Comparison of ENCODE assay signal across 9 cellular contexts in the genomic region with DNA sequence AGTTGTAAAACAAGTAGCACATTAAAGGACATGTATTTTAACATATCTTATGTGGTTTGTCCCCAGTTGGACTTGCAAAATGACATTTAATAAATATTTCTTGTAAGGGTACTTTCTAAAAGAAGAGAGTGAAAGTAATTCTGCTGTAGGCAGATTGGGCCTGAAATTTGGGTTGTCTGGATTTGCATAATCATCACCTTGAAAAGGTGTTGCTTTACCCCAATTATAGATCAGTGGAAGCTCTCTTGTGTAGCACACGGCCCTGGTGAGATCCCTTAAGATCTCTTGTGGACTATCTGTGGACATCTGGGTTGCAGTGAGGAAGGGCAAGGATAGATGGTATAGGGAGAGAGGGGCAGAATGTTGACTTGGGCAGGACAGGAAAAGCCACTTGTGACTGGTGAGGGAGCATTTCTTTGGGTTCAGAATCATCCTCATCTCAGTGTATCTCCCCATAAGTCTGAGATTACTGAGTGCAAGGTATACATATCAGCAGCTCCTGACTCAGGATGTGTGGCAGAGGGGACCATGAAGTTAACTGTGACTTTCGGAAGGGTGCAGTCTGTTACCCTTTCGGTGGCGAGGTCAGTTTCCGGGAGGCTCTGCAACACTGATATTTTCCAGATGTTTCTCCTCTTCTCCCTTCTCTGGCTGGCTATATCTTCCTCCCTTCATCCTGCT. TPM values are rescaled to one million over a fixed set of nuclear protein-coding genes. Genes with fewer than 3 reads are reported as not detected.
A peak's percentile ranks its signal among the peaks of the same experiment; 100 is the strongest.
DNase-seq lines count a peak whose midpoint lies in the region; ATAC-seq and TF ChIP-seq lines count a peak whose summit lies in the region.
"Had no signal": no experiment of that assay in that cellular context is flagged by ENCODE, and none has a peak within 500 bp of the region (broad histone marks: within the 10 kb centered on the region; RNA-seq: fewer than 3 reads in every experiment).

No MANE protein-coding gene starts in this region.

- no peaks in the 10 kb centered on the region for H3K9me3 ChIP-seq in OCI-LY7 (ENCODE audit: low read length)
- no peaks in the 10 kb centered on the region for H3K9me3 ChIP-seq in gastroesophageal sphincter

- H3K4me1 ChIP-seq in OCI-LY7 (ENCODE audit: insufficient read depth, low read length, poor library complexity, severe bottlenecking) (peaks cover 90% of the 10 kb centered on the region), rectal smooth muscle tissue (ENCODE audit: control insufficient read depth, insufficient read depth, low read length) (no peaks in the 10 kb centered on the region), gastroesophageal sphincter (peaks cover 0 to 44% (median 6%) of the 10 kb centered on the region in 3 donors)

- DNase-seq in OCI-LY7 (ENCODE audit: low spot score) (peak; percentile 76), H4 (ENCODE audit: low spot score) (no peak), putamen (ENCODE audit: low spot score) (no peak)

- H3K9me2 ChIP-seq in OCI-LY7 (ENCODE audit: insufficient read depth, low read length), result no peaks in the 10 kb centered on the region

- H3K9ac ChIP-seq in rectal smooth muscle tissue (ENCODE audit: low read length), result no peak overlapping the region
- H3K9ac ChIP-seq: KMS-11 had no signal

- TF ChIP-seq CTCF in OCI-LY7 (conservative IDR thresholded peaks at IDR 0.05; ENCODE audit: low read length) (no peak), gastroesophageal sphincter (IDR thresholded peaks at IDR 0.05) (no peak)

- BruUV-seq in OCI-LY7 (replicated peaks; lab: Mats Ljungman, UMichigan), result TSS peak; percentile 82

- WGBS in gastroesophageal sphincter (ENCODE audit: low coverage in 1 of 2), 2 donors, result 73 to 81% methylated on average over 3 to 5 of the region's 5 CpGs

- H3K27me3 ChIP-seq in rectal smooth muscle tissue (ENCODE audit: control insufficient read depth, insufficient read depth, low read length), result no peaks in the 10 kb centered on the region
- no peaks in the 10 kb centered on the region for H3K27me3 ChIP-seq in gastroesophageal sphincter

- H3K4me3 ChIP-seq in OCI-LY7 (ENCODE audit: low read depth, low read length, poor library complexity, severe bottlenecking) (peak overlapping the region; percentile 73), rectal smooth muscle tissue (ENCODE audit: low read length) (peak overlapping the region; percentile 1), gastroesophageal sphincter (no peak overlapping the region)
- H3K4me3 ChIP-seq: skin epidermis had no signal

- intact Hi-C loops in OCI-LY7 (cut with micrococcal nuclease; ENCODE audit: unreplicated experiment), result loop anchor here (1.0 kb wide), 1 partner anchor 11 kb away; no protein-coding TSS in a partner anchor

- ATAC-seq in GM19035 (IDR thresholded peaks at IDR 0.05; ENCODE audit: unreplicated experiment) (peak; percentile 55), HG02623 (IDR thresholded peaks at IDR 0.05; ENCODE audit: unreplicated experiment) (peak; percentile 47), gastroesophageal sphincter (no peak)

- CTCF ChIA-PET in OCI-LY7 (lab: Charles Lee; ENCODE audit: unreplicated experiment), result interaction anchor here (2.2 kb wide), 1 partner anchor 17 kb away, joined by 10 read pairs; no protein-coding TSS in a partner anchor

- TF ChIP-seq POLR2A in gastroesophageal sphincter (IDR thresholded peaks at IDR 0.05), result no peak

- POLR2A ChIA-PET in OCI-LY7 (lab: Charles Lee), result interaction anchor here (0.7 to 30.8 kb wide), 14 partner anchors 9 to 338 kb away, joined by 3 to 538 read pairs (median 3); no protein-coding TSS in a partner anchor

- H3K27ac ChIP-seq in OCI-LY7 (ENCODE audit: low read depth, low read length, poor library complexity, severe bottlenecking) (peak overlapping the region; percentile 91), rectal smooth muscle tissue (ENCODE audit: low read depth, low read length) (no peak overlapping the region), gastroesophageal sphincter (peak overlapping the region in 1 of 4 donors; percentile 22)
- H3K27ac ChIP-seq: KMS-11 had no signal

- H3K4me2 ChIP-seq in OCI-LY7 (ENCODE audit: low read length), result peak overlapping the region; percentile 96
- H3K4me2 ChIP-seq: KMS-11 had no signal

- no peak overlapping the region for H2AFZ ChIP-seq in OCI-LY7 (ENCODE audit: low read length)

- peaks cover 97% of the 10 kb centered on the region for H3K79me2 ChIP-seq in OCI-LY7 (ENCODE audit: insufficient read depth, low read depth, low read length)

- peaks cover 31% of the 10 kb centered on the region for H4K20me1 ChIP-seq in OCI-LY7 (ENCODE audit: insufficient read depth, low read length)

- H3K36me3 ChIP-seq in OCI-LY7 (ENCODE audit: insufficient read depth, low read length), result no peaks in the 10 kb centered on the region
- H3K36me3 ChIP-seq in rectal smooth muscle tissue (ENCODE audit: control insufficient read depth, insufficient read depth, low read length), result no peaks in the 10 kb centered on the region
- no peaks in the 10 kb centered on the region for H3K36me3 ChIP-seq in gastroesophageal sphincter

- no peak for TF ChIP-seq EP300 in gastroesophageal sphincter (IDR thresholded peaks at IDR 0.05)

RNA-seq across cellular contexts. Expression of a gene that starts 2.0 kb away (rescaled TPM):
- total RNA-seq in OCI-LY7 (2014; rRNA removed; shearing (Covaris generic)), result 92.9 and 95.1 TPM in 2 replicates
- total RNA-seq in OCI-LY7 (2022), result 75.4 and 94.5 TPM in 2 replicates
- 7.6 and 16.5 TPM in 2 replicates for total RNA-seq in H4 (2014; rRNA removed; shearing (Covaris generic))
- total RNA-seq in gastroesophageal sphincter, result 10 to 100 TPM; 25.4 to 76.7 (median 31.6) TPM

Comparison
In these comparisons a context has a peak if more than half of its experiments do, and no peak if none do; other contexts are left out.
1. H3K4me3 ChIP-seq: peak in OCI-LY7 (single experiment) and rectal smooth muscle tissue (single experiment); none in gastroesophageal sphincter (0 of 2).